10 cellular contexts compared by ENCODE assay signal in the genomic region with DNA sequence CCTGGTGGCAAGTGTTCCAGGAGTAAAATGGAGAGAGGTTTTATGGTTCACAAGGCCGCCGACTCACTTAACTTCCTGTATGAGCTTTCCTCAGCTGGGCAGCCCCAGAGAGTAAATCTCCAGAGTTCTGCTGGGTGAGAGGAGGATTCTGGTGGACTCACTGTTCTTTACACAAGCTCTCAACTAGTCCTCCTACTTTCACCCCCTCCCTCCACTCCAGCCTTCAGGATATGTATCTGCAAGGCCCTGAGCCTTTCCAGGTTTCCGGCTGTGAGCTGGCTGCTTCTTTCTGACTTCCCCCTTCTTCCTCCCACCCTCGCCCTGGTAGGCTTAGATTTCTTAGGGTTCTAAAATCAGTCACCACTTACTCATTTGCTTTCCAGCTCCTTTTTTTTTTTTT. TPM values are rescaled to one million over a fixed set of nuclear protein-coding genes. Genes with fewer than 3 reads are reported as not detected.
DNase-seq lines count a peak whose midpoint lies in the region; ATAC-seq and TF ChIP-seq lines count a peak whose summit lies in the region.
"Had no signal": no experiment of that assay in that cellular context is flagged by ENCODE, and none has a peak within 500 bp of the region (broad histone marks: within the 10 kb centered on the region; RNA-seq: fewer than 3 reads in every experiment).

No MANE protein-coding gene starts in this region.

- TF ChIP-seq POLR2A in spleen (IDR thresholded peaks at IDR 0.05) (no peak), upper lobe of left lung (IDR thresholded peaks at IDR 0.05) (no peak)

- no peaks in the 10 kb centered on the region for H3K36me3 Mint-ChIP-seq in activated T-cell treated with anti-CD3 and anti-CD28 coated beads, Interleukin-2, amount 50 U/mL, for 72 hours (ENCODE audit: insufficient read depth in 2 of 2)
- no peaks in the 10 kb centered on the region for H3K36me3 Mint-ChIP-seq in activated T-cell treated with anti-CD3 and anti-CD28 coated beads, Interleukin-2, amount 50 U/mL, for 24 hours (ENCODE audit: low read depth)
- no peaks in the 10 kb centered on the region for H3K36me3 Mint-ChIP-seq in chondrocyte (ENCODE audit: low read depth)

- no peak for TF ChIP-seq CTCF in chondrocyte (IDR thresholded peaks at IDR 0.05)
- no peak for TF ChIP-seq CTCF in spleen (IDR thresholded peaks at IDR 0.05 in 8 of 11, conservative IDR thresholded peaks at IDR 0.05 in 3 of 11)
- TF ChIP-seq CTCF in upper lobe of left lung (IDR thresholded peaks at IDR 0.05): no peak

- WGBS in spleen, 5 donors: 44 to 59% (median 47%) methylated on average over 4 of the region's 4 CpGs
- 78 to 91% methylated on average over 4 of the region's 4 CpGs for WGBS in upper lobe of left lung, 2 donors

- TF ChIP-seq EP300 in upper lobe of left lung (IDR thresholded peaks at IDR 0.05): no peak

- peak overlapping the region in 1 of 2 donors; percentile 43 for H3K4me3 Mint-ChIP-seq in activated T-cell treated with anti-CD3 and anti-CD28 coated beads, Interleukin-2, amount 50 U/mL, for 72 hours
- no peak overlapping the region for H3K4me3 Mint-ChIP-seq in activated T-cell treated with anti-CD3 and anti-CD28 coated beads, Interleukin-2, amount 50 U/mL, for 24 hours
- no peak overlapping the region for H3K4me3 Mint-ChIP-seq in chondrocyte (ENCODE audit: unreplicated experiment)

- no peaks in the 10 kb centered on the region for H3K36me3 ChIP-seq in spleen
- no peaks in the 10 kb centered on the region for H3K36me3 ChIP-seq in upper lobe of left lung

- H3K4me3 ChIP-seq in spleen (peak overlapping the region in 1 of 8 donors; percentile 3), upper lobe of left lung (no peak overlapping the region)

- ATAC-seq in activated T-cell treated with anti-CD3 and anti-CD28 coated beads, Interleukin-2, amount 50 U/mL, for 72 hours (replicated peaks in 1 of 2): peak; percentile 51 to 73
- no peak for ATAC-seq in upper lobe of left lung (ENCODE audit: low FRiP score in 2 of 2)
- no peak for ATAC-seq in GM19397 (IDR thresholded peaks at IDR 0.05; ENCODE audit: unreplicated experiment)

- H3K27me3 ChIP-seq in spleen (replicated peaks in 1 of 7): no peaks in the 10 kb centered on the region
- H3K27me3 ChIP-seq in upper lobe of left lung: no peaks in the 10 kb centered on the region

- H3K9me3 Mint-ChIP-seq in activated T-cell treated with anti-CD3 and anti-CD28 coated beads, Interleukin-2, amount 50 U/mL, for 72 hours: no peaks in the 10 kb centered on the region
- H3K9me3 Mint-ChIP-seq in activated T-cell treated with anti-CD3 and anti-CD28 coated beads, Interleukin-2, amount 50 U/mL, for 24 hours: no peaks in the 10 kb centered on the region
- H3K9me3 Mint-ChIP-seq in chondrocyte (ENCODE audit: low read depth): no peaks in the 10 kb centered on the region

- H3K9me3 ChIP-seq in spleen (peaks cover 0 to 4% (median 2%) of the 10 kb centered on the region in 8 donors), upper lobe of left lung (no peaks in the 10 kb centered on the region)

- peaks cover 14% of the 10 kb centered on the region for H3K4me1 Mint-ChIP-seq in activated T-cell treated with anti-CD3 and anti-CD28 coated beads, Interleukin-2, amount 50 U/mL, for 72 hours (ENCODE audit: low read depth)
- peaks cover 15% of the 10 kb centered on the region for H3K4me1 Mint-ChIP-seq in activated T-cell treated with anti-CD3 and anti-CD28 coated beads, Interleukin-2, amount 50 U/mL, for 24 hours (ENCODE audit: low read depth)
- no peaks in the 10 kb centered on the region for H3K4me1 Mint-ChIP-seq in chondrocyte (ENCODE audit: low read depth)

- no peak overlapping the region for H3K27ac Mint-ChIP-seq in activated T-cell treated with anti-CD3 and anti-CD28 coated beads, Interleukin-2, amount 50 U/mL, for 72 hours
- no peak overlapping the region for H3K27ac Mint-ChIP-seq in activated T-cell treated with anti-CD3 and anti-CD28 coated beads, Interleukin-2, amount 50 U/mL, for 24 hours
- peak overlapping the region; percentile 22 for H3K27ac Mint-ChIP-seq in chondrocyte (ENCODE audit: unreplicated experiment)

- H3K4me1 ChIP-seq in spleen (peaks cover 0 to 21% (median 5%) of the 10 kb centered on the region in 6 donors), upper lobe of left lung (no peaks in the 10 kb centered on the region)

- peak; percentile 5 to 12 for DNase-seq in activated T-cell treated with anti-CD3 and anti-CD28 coated beads, Interleukin-2, amount 50 U/mL, for 72 hours
- DNase-seq in activated T-cell treated with anti-CD3 and anti-CD28 coated beads, Interleukin-2, amount 50 U/mL, for 24 hours: no peak
- DNase-seq in Kasumi-1 (lab: John Stamatoyannopoulos, UW) (peak; percentile 68 to 79), chondrocyte (ENCODE audit: low spot score) (no peak), spleen (no peak), upper lobe of left lung (no peak), SIG-M5 (lab: John Stamatoyannopoulos, UW) (no peak)
- DNase-seq: retina; stimulated activated naive CD4-positive, alpha-beta T cell treated with Interleukin-2 at 50 U/mL for 16 hours had no signal

- peak overlapping the region in 6 of 8 donors; percentile 34 to 72 (median 64) for H3K27ac ChIP-seq in spleen
- no peak overlapping the region for H3K27ac ChIP-seq in upper lobe of left lung

- intact Hi-C loops in spleen (cut with DNase I; ENCODE audit: low total_unique reads): no loop called here

- H3K27me3 Mint-ChIP-seq in activated T-cell treated with anti-CD3 and anti-CD28 coated beads, Interleukin-2, amount 50 U/mL, for 72 hours (ENCODE audit: low read depth): no peaks in the 10 kb centered on the region
- H3K27me3 Mint-ChIP-seq in activated T-cell treated with anti-CD3 and anti-CD28 coated beads, Interleukin-2, amount 50 U/mL, for 24 hours: no peaks in the 10 kb centered on the region
- H3K27me3 Mint-ChIP-seq in chondrocyte (ENCODE audit: low read depth): peaks cover 6% of the 10 kb centered on the region

RNA-seq across cellular contexts. Expression of a gene that starts 34.0 kb away (rescaled TPM):
- 1 to 10 TPM in 1 of 2 donors, under 1 TPM in 1; 0.96 to 2.0 TPM for total RNA-seq in activated T-cell treated with anti-CD3 and anti-CD28 coated beads, Interleukin-2, amount 50 U/mL, for 72 hours
- total RNA-seq in chondrocyte (0.97 to 2.3 TPM (median 1.1 TPM) in 3 replicates), spleen (10 to 100 TPM in 1 of 7 donors, 1 to 10 TPM in 6; 4.9 to 18.2 (median 8.5) TPM), upper lobe of left lung (1 to 10 TPM; 1.5 to 7.3 (median 4.0) TPM)
- 1 to 10 TPM; 4.7 to 5.9 (median 5.5) TPM for polyA plus RNA-seq in spleen

Comparison
In these comparisons a context has a peak if more than half of its experiments do, and no peak if none do; other contexts are left out.
1. DNase-seq: peak in activated T-cell treated with anti-CD3 and anti-CD28 coated beads, Interleukin-2, amount 50 U/mL, for 72 hours (2 of 2) and Kasumi-1 (2 of 2); none in activated T-cell treated with anti-CD3 and anti-CD28 coated beads, Interleukin-2, amount 50 U/mL, for 24 hours (single experiment), chondrocyte (single experiment), spleen (single experiment), upper lobe of left lung (0 of 2) and SIG-M5 (single experiment).
2. ATAC-seq: peak in activated T-cell treated with anti-CD3 and anti-CD28 coated beads, Interleukin-2, amount 50 U/mL, for 72 hours (2 of 2); none in upper lobe of left lung (0 of 2) and GM19397 (single experiment).
3. H3K27ac ChIP-seq: peak in spleen (6 of 8); none in upper lobe of left lung (0 of 4).